ENCODE assay signal across 25 cellular contexts in the genomic region with DNA sequence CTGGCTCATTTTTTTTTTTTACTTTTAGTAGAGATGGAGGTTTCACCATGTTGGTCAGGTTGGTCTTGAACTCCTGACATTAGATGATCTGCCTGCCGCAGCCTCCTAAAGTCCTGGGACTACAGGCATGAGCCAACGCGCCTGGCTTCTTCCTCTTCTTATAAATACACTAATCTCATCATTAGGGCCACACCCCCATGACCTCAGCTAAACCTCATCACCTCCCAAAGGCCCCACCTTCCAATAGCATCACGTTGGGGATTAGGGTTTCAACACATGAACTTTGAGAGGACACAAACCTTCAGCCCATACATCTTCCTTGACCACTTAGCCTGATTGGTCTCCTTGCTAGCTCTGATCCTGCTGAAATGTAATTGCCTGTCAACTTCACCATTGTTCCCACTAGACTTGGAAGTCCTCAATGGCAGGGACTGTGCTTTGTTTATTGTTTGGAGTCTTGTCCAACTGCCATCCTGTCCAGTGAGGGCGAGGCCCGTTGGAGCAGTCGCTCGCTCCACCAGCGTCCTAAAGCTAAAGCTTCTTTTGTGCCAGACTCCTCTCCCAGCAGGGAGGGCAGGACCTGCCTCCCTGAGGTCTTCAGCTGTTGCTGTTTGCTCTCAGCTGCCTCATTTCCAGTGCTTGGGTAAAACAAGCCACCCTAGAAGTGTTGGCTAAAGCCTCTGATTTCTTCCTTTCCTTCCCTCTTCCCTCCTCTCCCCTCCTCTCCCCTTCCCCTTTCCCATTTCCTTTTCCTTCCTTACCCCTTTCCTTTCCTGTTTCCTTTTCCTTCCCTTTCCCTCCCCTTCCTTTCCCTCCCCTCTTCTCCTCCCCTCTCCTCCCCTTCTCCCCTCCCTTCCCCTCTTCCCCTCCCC.
DNase-seq lines count a peak whose midpoint lies in the region; ATAC-seq and TF ChIP-seq lines count a peak whose summit lies in the region.
"Had no signal": no experiment of that assay in that cellular context is flagged by ENCODE, and none has a peak within 500 bp of the region (broad histone marks: within the 10 kb centered on the region; RNA-seq: fewer than 3 reads in every experiment).

No MANE protein-coding gene starts in this region.

- DNase-seq in NCI-H82 treated with DMSO at 0.1 percent for 48 hours (lab: John Stamatoyannopoulos, UW; ENCODE audit: unreplicated experiment) (peak; percentile 86), caudate nucleus (lab: John Stamatoyannopoulos, UW) (peak in 59 of 61 donors; percentile 8 to 89 (median 68)), putamen (ENCODE audit: low spot score) (peak; percentile 95), upper lobe of right lung (no peak), dermis blood vessel endothelial cell (no peak), iPS-NIHi11 (ENCODE audit: low spot score) (no peak)
- DNase-seq in activated CD8-positive, alpha-beta memory T cell treated with anti-CD3 and anti-CD28 coated beads, Interleukin-2, amount 50 U/mL, for 48 hours, result no peak
- DNase-seq: ACHN; activated CD4-positive, alpha-beta T cell treated with anti-CD3 and anti-CD28 coated beads for 4 hours; activated gamma-delta T cell treated with Interleukin-2 at 50 U/mL for 16 hours; activated T-cell treated with anti-CD3 and anti-CD28 coated beads, Interleukin-2, amount 50 U/mL, for 24 hours; effector CD8-positive, alpha-beta T cell; KG1; mesenchymal stem cell; MG63; naive B cell; NCI-H1417; NCI-H2081; NCI-H345; NCI-H774; OCI-M1; stimulated activated CD4-positive, alpha-beta T cell treated with anti-CD3 and anti-CD28 coated beads, Interleukin-2, amount 100 ng/mL, for 24 hours; trophoblast cell had no signal

- H3K36me3 ChIP-seq in upper lobe of right lung, result no peaks in the 10 kb centered on the region
- H3K36me3 ChIP-seq: HAP-1, MG63 had no signal

- H3K4me3 ChIP-seq in upper lobe of right lung, result no peak overlapping the region
- H3K4me3 ChIP-seq: HAP-1, MG63 had no signal

- H3K27me3 ChIP-seq in layer of hippocampus (ENCODE audit: control insufficient read depth, insufficient read depth, low read length) (no peaks in the 10 kb centered on the region), upper lobe of right lung (no peaks in the 10 kb centered on the region)
- H3K27me3 ChIP-seq: MG63 had no signal

- H3K9me3 ChIP-seq in upper lobe of right lung, result no peaks in the 10 kb centered on the region
- H3K9me3 ChIP-seq: HAP-1, MG63 had no signal

- intact Hi-C loops in upper lobe of right lung (cut with DNase I), result no loop called here

- H3K4me1 ChIP-seq in upper lobe of right lung, result no peaks in the 10 kb centered on the region
- H3K4me1 ChIP-seq: HAP-1 had no signal

- peak overlapping the region; percentile 37 for H3K27ac ChIP-seq in caudate nucleus (ENCODE audit: low read depth, low read length)
- H3K27ac ChIP-seq in layer of hippocampus (ENCODE audit: low read depth, low read length), result peak overlapping the region; percentile 72
- no peak overlapping the region for H3K27ac ChIP-seq in upper lobe of right lung

- no peak for TF ChIP-seq CTCF in upper lobe of right lung (IDR thresholded peaks at IDR 0.05)

- ATAC-seq in upper lobe of right lung, result no peak

Comparison
In these comparisons a context has a peak if more than half of its experiments do, and no peak if none do; other contexts are left out.
1. DNase-seq: peak in NCI-H82 treated with DMSO at 0.1 percent for 48 hours (single experiment), caudate nucleus (59 of 61) and putamen (single experiment); none in upper lobe of right lung (single experiment), activated CD8-positive, alpha-beta memory T cell treated with anti-CD3 and anti-CD28 coated beads, Interleukin-2, amount 50 U/mL, for 48 hours (single experiment), dermis blood vessel endothelial cell (single experiment) and iPS-NIHi11 (single experiment).